36 cellular contexts compared by ENCODE assay signal in the genomic region with DNA sequence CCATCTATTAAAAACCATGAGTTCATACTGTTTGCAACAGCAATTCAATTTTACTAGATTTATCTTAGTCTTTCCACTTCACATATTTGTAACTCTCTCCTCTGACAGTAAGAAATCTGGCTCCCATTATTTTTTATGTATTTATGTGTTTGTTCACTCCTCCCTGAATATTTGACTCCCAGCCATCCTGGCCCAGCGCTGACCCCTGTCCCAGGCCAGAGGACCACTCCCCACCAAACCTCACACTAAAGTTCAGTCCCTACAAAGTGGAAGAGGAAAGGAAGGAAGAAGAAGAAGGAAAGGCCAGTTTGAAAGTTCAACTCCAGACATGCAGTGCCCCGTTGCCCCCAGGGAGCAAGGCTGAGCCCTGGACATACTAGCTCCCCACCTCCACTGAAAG.
"Had no signal": no experiment of that assay in that cellular context is flagged by ENCODE, and none has a peak within 500 bp of the region (broad histone marks: within the 10 kb centered on the region; RNA-seq: fewer than 3 reads in every experiment).

No MANE protein-coding gene starts in this region.

- H3K36me3 ChIP-seq: brain microvascular endothelial cell, Peyer's patch had no signal

- ATAC-seq: activated naive CD8-positive, alpha-beta T cell treated with anti-CD3 and anti-CD28 coated beads, Interleukin-2, amount 50 U/mL, for 24 hours; activated T-cell treated with anti-CD3 and anti-CD28 coated beads, Interleukin-2, amount 50 U/mL, for 4 hours; PC-3; Right ventricle myocardium inferior had no signal

- DNase-seq: activated B cell treated with CpG ODN at 0.5 μM for 24 hours; activated CD4-positive, alpha-beta memory T cell treated with anti-CD3 and anti-CD28 coated beads for 36 hours; activated CD4-positive, alpha-beta T cell treated with anti-CD3 and anti-CD28 coated beads for 4 hours; activated CD4-positive, alpha-beta T cell treated with anti-CD3 and anti-CD28 coated beads, Interleukin-2, amount 50 U/mL, for 1 hour; activated CD4-positive, CD25-positive, alpha-beta regulatory T cell treated with anti-CD3 and anti-CD28 coated beads, Interleukin-2, amount 50 U/mL, for 72 hours; activated CD8-positive, alpha-beta memory T cell treated with anti-CD3 and anti-CD28 coated beads, Interleukin-2, amount 50 U/mL, for 4 hours; activated effector memory CD4-positive, alpha-beta T cell treated with Interleukin-2 at 50 U/mL for 16 hours; activated naive CD4-positive, alpha-beta T cell treated with anti-CD3 and anti-CD28 coated beads, Interleukin-2, amount 10 ng/mL, durations not matched to agents 7 days and 5 days; activated naive CD8-positive, alpha-beta T cell treated with anti-CD3 and anti-CD28 coated beads, Interleukin-2, amount 50 U/mL, for 24 hours; activated T-cell treated with anti-CD3 and anti-CD28 coated beads for 4 hours; activated T-cell treated with anti-CD3 and anti-CD28 coated beads, Interleukin-2, amount 50 U/mL, for 4 hours; anterior cingulate cortex; brain microvascular endothelial cell; NCI-H1092 treated with DMSO at 0.1 percent for 48 hours; NCI-H1417; NCI-H146; NCI-H187; NCI-H2029 treated with DMSO at 0.1 percent for 48 hours; NCI-H2107; NCI-H2171; NCI-H510A; NCI-H526; NCI-H748 treated with DMSO at 0.1 percent for 48 hours; NK-92 treated with Interleukin-12 subunit alpha and Interleukin-12 subunit beta, amount 100 ng/mL, for 24 hours; PC-3; Peyer's patch; SIG-M5; SW 1271; T-helper 1 cell; T-helper 2 cell; T-helper 9 cell had no signal

- H3K9ac ChIP-seq: KMS-11 had no signal

- H3K4me3 ChIP-seq: Peyer's patch had no signal

- H3K4me3 Mint-ChIP-seq: activated B cell treated with CpG ODN at 0.5 μM for 24 hours; activated CD4-positive, alpha-beta memory T cell treated with anti-CD3 and anti-CD28 coated beads for 36 hours; activated naive CD4-positive, alpha-beta T cell treated with anti-CD3 and anti-CD28 coated beads, Interleukin-2, amount 10 ng/mL, durations not matched to agents 7 days and 5 days; activated naive CD8-positive, alpha-beta T cell; activated naive CD8-positive, alpha-beta T cell treated with anti-CD3 and anti-CD28 coated beads, Interleukin-2, amount 50 U/mL, for 24 hours; activated T-cell treated with anti-CD3 and anti-CD28 coated beads, Interleukin-2, amount 50 U/mL, for 4 hours had no signal

- H3K9me3 Mint-ChIP-seq: activated B cell treated with CpG ODN at 0.5 μM for 24 hours; activated CD4-positive, alpha-beta memory T cell treated with anti-CD3 and anti-CD28 coated beads for 36 hours; activated naive CD4-positive, alpha-beta T cell treated with anti-CD3 and anti-CD28 coated beads, Interleukin-2, amount 10 ng/mL, durations not matched to agents 7 days and 5 days; activated naive CD8-positive, alpha-beta T cell treated with anti-CD3 and anti-CD28 coated beads, Interleukin-2, amount 50 U/mL, for 24 hours; activated T-cell treated with anti-CD3 and anti-CD28 coated beads, Interleukin-2, amount 50 U/mL, for 4 hours had no signal

- H3K4me2 ChIP-seq: KMS-11 had no signal

- H3K27me3 Mint-ChIP-seq: activated B cell treated with CpG ODN at 0.5 μM for 24 hours; activated CD4-positive, alpha-beta memory T cell treated with anti-CD3 and anti-CD28 coated beads for 36 hours; activated naive CD4-positive, alpha-beta T cell treated with anti-CD3 and anti-CD28 coated beads, Interleukin-2, amount 10 ng/mL, durations not matched to agents 7 days and 5 days; activated naive CD8-positive, alpha-beta T cell; activated naive CD8-positive, alpha-beta T cell treated with anti-CD3 and anti-CD28 coated beads, Interleukin-2, amount 50 U/mL, for 24 hours had no signal

- H3K9me3 ChIP-seq: Peyer's patch had no signal

- H3K27me3 ChIP-seq: brain microvascular endothelial cell, Peyer's patch had no signal

- H3K27ac ChIP-seq: brain microvascular endothelial cell, KMS-11, Peyer's patch, RWPE1, VCaP had no signal

- H3K4me1 Mint-ChIP-seq: activated B cell treated with CpG ODN at 0.5 μM for 24 hours; activated naive CD4-positive, alpha-beta T cell treated with anti-CD3 and anti-CD28 coated beads, Interleukin-2, amount 10 ng/mL, durations not matched to agents 7 days and 5 days; activated naive CD8-positive, alpha-beta T cell treated with anti-CD3 and anti-CD28 coated beads, Interleukin-2, amount 50 U/mL, for 24 hours had no signal

- H3K36me3 Mint-ChIP-seq: activated CD4-positive, alpha-beta memory T cell treated with anti-CD3 and anti-CD28 coated beads for 36 hours; activated naive CD4-positive, alpha-beta T cell treated with anti-CD3 and anti-CD28 coated beads, Interleukin-2, amount 10 ng/mL, durations not matched to agents 7 days and 5 days; activated naive CD8-positive, alpha-beta T cell had no signal

- H3K4me1 ChIP-seq: Peyer's patch had no signal

- H3K27ac Mint-ChIP-seq: activated B cell treated with CpG ODN at 0.5 μM for 24 hours; activated CD4-positive, alpha-beta memory T cell treated with anti-CD3 and anti-CD28 coated beads for 36 hours; activated naive CD4-positive, alpha-beta T cell treated with anti-CD3 and anti-CD28 coated beads, Interleukin-2, amount 10 ng/mL, durations not matched to agents 7 days and 5 days; activated naive CD8-positive, alpha-beta T cell; activated naive CD8-positive, alpha-beta T cell treated with anti-CD3 and anti-CD28 coated beads, Interleukin-2, amount 50 U/mL, for 24 hours had no signal
